8 cellular contexts compared by ENCODE assay signal in genomic region chr5:181243521-181244307, GRCh38. TPM values are rescaled to one million over a fixed set of nuclear protein-coding genes. Genes with fewer than 3 reads are reported as not detected.
DNase-seq lines count a peak whose midpoint lies in the region; ATAC-seq and TF ChIP-seq lines count a peak whose summit lies in the region.

RACK1 (minus strand) TSS chr5:181243906; CDS start chr5:181243800, 106 bp downstream.

- H3K4me1 ChIP-seq in OCI-LY7 (ENCODE audit: insufficient read depth, low read length, poor library complexity, severe bottlenecking), result peaks cover 53% of the 10 kb centered on the region
- peaks cover 24% of the 10 kb centered on the region for H3K4me1 ChIP-seq in cardiac muscle cell (ENCODE audit: low read depth)
- H3K4me1 ChIP-seq in psoas muscle, result peaks cover 44% of the 10 kb centered on the region
- H3K4me1 ChIP-seq in uterus, result peaks cover 0 to 22% of the 10 kb centered on the region in 2 donors

- intact Hi-C loops in OCI-LY7 (cut with micrococcal nuclease; ENCODE audit: unreplicated experiment), result loop anchor here (1.0 kb wide), 2 partner anchors 20 to 55 kb away; partner anchors contain the start of gene TRIM41
- intact Hi-C loops in psoas muscle (cut with DNase I), result loop anchor here (1.0 to 2.0 kb wide), 2 partner anchors 17 to 20 kb away; partner anchors contain the start of genes TRIM41 (in 1 of the 2) and TRIM52 (in 1 of the 2)
- intact Hi-C loops in uterus (cut with DNase I; ENCODE audit: low total_unique reads), result no loop called here

- no peaks in the 10 kb centered on the region for H3K9me2 ChIP-seq in OCI-LY7 (ENCODE audit: insufficient read depth, low read length)

- ATAC-seq in HG02571 (IDR thresholded peaks at IDR 0.05; ENCODE audit: unreplicated experiment) (peak; percentile 57), psoas muscle (peak; percentile 69 to 72 (median 72))
- peak; percentile 64 to 71 for ATAC-seq in activated naive CD4-positive, alpha-beta T cell treated with anti-CD3 and anti-CD28 coated beads, Interleukin-2, amount 50 U/mL, for 72 hours

- no peak for TF ChIP-seq CTCF in OCI-LY7 (conservative IDR thresholded peaks at IDR 0.05; ENCODE audit: low read length)
- no peak for TF ChIP-seq CTCF in cardiac muscle cell (IDR thresholded peaks at IDR 0.05; ENCODE audit: low read depth, low read length)
- TF ChIP-seq CTCF in psoas muscle (IDR thresholded peaks at IDR 0.05), result no peak
- TF ChIP-seq CTCF in uterus (IDR thresholded peaks at IDR 0.05), result peak in 1 of 4 experiments; percentile 14

- peaks cover 88% of the 10 kb centered on the region for H3K79me2 ChIP-seq in OCI-LY7 (ENCODE audit: insufficient read depth, low read depth, low read length)

- peak within 1 kb of the TSS; percentile 96 to 100 for H3K27ac Mint-ChIP-seq in activated naive CD4-positive, alpha-beta T cell treated with anti-CD3 and anti-CD28 coated beads, Interleukin-2, amount 50 U/mL, for 72 hours

- DNase-seq in OCI-LY7 (ENCODE audit: low spot score) (peak; percentile 94), cardiac muscle cell (ENCODE audit: low read depth in 1 of 2, low spot score in 1 of 2) (peak; percentile 92 to 93), psoas muscle (peak; percentile 90 to 93), uterus (peak; percentile 86 to 89), C1 segment of cervical spinal cord (lab: John Stamatoyannopoulos, UW) (no peak)
- peak; percentile 83 to 88 for DNase-seq in activated naive CD4-positive, alpha-beta T cell treated with anti-CD3 and anti-CD28 coated beads, Interleukin-2, amount 50 U/mL, for 72 hours (ENCODE audit: low spot score in 2 of 2)

- peak within 1 kb of the TSS; percentile 47; the same call in 1 of the 2 replicates for H2AFZ ChIP-seq in OCI-LY7 (ENCODE audit: low read length)

- POLR2A ChIA-PET in OCI-LY7 (lab: Charles Lee), result interaction anchor here (0.6 to 3.7 kb wide), 9 partner anchors 12 to 436 kb away, joined by 3 to 17 read pairs (median 3); partner anchors contain the start of gene TRIM52

- H3K36me3 Mint-ChIP-seq in activated naive CD4-positive, alpha-beta T cell treated with anti-CD3 and anti-CD28 coated beads, Interleukin-2, amount 50 U/mL, for 72 hours, result peaks cover 66 to 68% of the 10 kb centered on the region in 2 donors

- peaks cover 35% of the 10 kb centered on the region for H4K20me1 ChIP-seq in OCI-LY7 (ENCODE audit: insufficient read depth, low read length)

- peak within 1 kb of the TSS; percentile 98 for H3K4me2 ChIP-seq in OCI-LY7 (ENCODE audit: low read length)

- TF ChIP-seq POLR2A in uterus (IDR thresholded peaks at IDR 0.05), result peak; percentile 34 to 70

- H3K9me3 Mint-ChIP-seq in activated naive CD4-positive, alpha-beta T cell treated with anti-CD3 and anti-CD28 coated beads, Interleukin-2, amount 50 U/mL, for 72 hours, result no peaks in the 10 kb centered on the region

- H3K27ac ChIP-seq in OCI-LY7 (ENCODE audit: low read depth, low read length, poor library complexity, severe bottlenecking), result peak within 1 kb of the TSS; percentile 89
- peak within 1 kb of the TSS; percentile 94 for H3K27ac ChIP-seq in cardiac muscle cell
- peak within 1 kb of the TSS; percentile 98 for H3K27ac ChIP-seq in psoas muscle
- peak within 1 kb of the TSS; percentile 89 to 96 for H3K27ac ChIP-seq in uterus

- TSS peak; percentile 66 for BruUV-seq in OCI-LY7 (replicated peaks; lab: Mats Ljungman, UMichigan)

- H3K36me3 ChIP-seq in OCI-LY7 (ENCODE audit: insufficient read depth, low read length) (peaks cover 49% of the 10 kb centered on the region), cardiac muscle cell (peaks cover 30% of the 10 kb centered on the region), psoas muscle (ENCODE audit: insufficient read depth in 1 of 2, low read depth in 1 of 2) (peaks cover 7 to 37% of the 10 kb centered on the region in 2 donors), uterus (no peaks in the 10 kb centered on the region)

- WGBS in psoas muscle, 3 donors, result 0 to 1% (median 0%) methylated on average over 52 of the region's 52 CpGs

- H3K27me3 ChIP-seq in cardiac muscle cell (no peaks in the 10 kb centered on the region), psoas muscle (ENCODE audit: insufficient read depth in 3 of 3, low read length in 2 of 3) (no peaks in the 10 kb centered on the region), uterus (no peaks in the 10 kb centered on the region)

- CTCF ChIA-PET in OCI-LY7 (lab: Charles Lee; ENCODE audit: unreplicated experiment), result no interaction called here

- H3K4me3 ChIP-seq in GM08714 (ENCODE audit: low read length) (peak within 1 kb of the TSS; percentile 86), OCI-LY7 (ENCODE audit: low read depth, low read length, poor library complexity, severe bottlenecking) (peak within 1 kb of the TSS; percentile 89), cardiac muscle cell (peak within 1 kb of the TSS; percentile 80), psoas muscle (peak within 1 kb of the TSS; percentile 95), uterus (peak within 1 kb of the TSS; percentile 63 to 92)

- H3K9me3 ChIP-seq in OCI-LY7 (ENCODE audit: low read length) (no peaks in the 10 kb centered on the region), cardiac muscle cell (ENCODE audit: low read depth) (no peaks in the 10 kb centered on the region), psoas muscle (no peaks in the 10 kb centered on the region), uterus (no peaks in the 10 kb centered on the region)

RNA-seq across cellular contexts. Expression of gene RACK1, which starts in this region (rescaled TPM):
- total RNA-seq in OCI-LY7 (2014; rRNA removed; shearing (Covaris generic)), result 4,583 and 5,614 TPM in 2 replicates
- total RNA-seq in OCI-LY7 (2022) (2,077 and 2,357 TPM in 2 replicates), cardiac muscle cell (2,235 and 2,267 TPM in 2 replicates), psoas muscle (1,000 to 10,000 TPM in 1 of 4 donors, 100 to 1,000 TPM in 3; 832 to 1,110 (median 978) TPM), uterus (1,000 to 10,000 TPM; 1,656 to 5,035 (median 2,557) TPM)
- 1,000 to 10,000 TPM; 2,392 to 2,665 TPM for total RNA-seq in activated naive CD4-positive, alpha-beta T cell treated with anti-CD3 and anti-CD28 coated beads, Interleukin-2, amount 50 U/mL, for 72 hours
- polyA plus RNA-seq in cardiac muscle cell (803 and 899 TPM in 2 replicates), psoas muscle (1,000 to 10,000 TPM; 1,678 to 3,660 (median 1,849) TPM)

Comparison
In these comparisons a context has a peak if more than half of its experiments do, and no peak if none do; other contexts are left out.
1. DNase-seq: peak in OCI-LY7 (single experiment), activated naive CD4-positive, alpha-beta T cell treated with anti-CD3 and anti-CD28 coated beads, Interleukin-2, amount 50 U/mL, for 72 hours (2 of 2), cardiac muscle cell (2 of 2), psoas muscle (2 of 2) and uterus (2 of 2); none in C1 segment of cervical spinal cord (0 of 14).
2. Peak in every context shown above with its lines, with median percentiles within 50 percentile points of each other: H3K4me3 ChIP-seq, ATAC-seq and H3K27ac ChIP-seq.